8 cellular contexts compared by ENCODE assay signal in the genomic region with DNA sequence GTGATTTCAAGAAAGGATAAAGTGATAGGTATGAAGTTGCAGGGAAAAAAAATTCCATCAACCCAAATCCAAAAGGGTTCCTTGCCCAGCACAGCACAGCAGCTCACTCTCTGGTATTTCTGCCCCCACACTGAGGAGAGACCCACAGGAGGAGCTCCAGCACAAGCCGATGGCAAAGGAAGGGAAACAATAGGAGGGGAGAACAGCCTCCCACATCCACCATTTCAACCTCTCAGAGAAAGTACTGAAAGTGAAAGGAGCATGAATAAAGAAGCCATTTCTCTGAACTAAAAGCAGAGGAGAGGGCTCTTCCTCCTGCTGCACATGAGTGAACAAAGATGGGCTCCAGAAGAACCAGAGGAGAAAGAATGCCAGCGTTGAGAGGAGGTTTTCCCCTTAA. TPM values are rescaled to one million over a fixed set of nuclear protein-coding genes. Genes with fewer than 3 reads are reported as not detected.
DNase-seq lines count a peak whose midpoint lies in the region; ATAC-seq and TF ChIP-seq lines count a peak whose summit lies in the region.

No MANE protein-coding gene starts in this region.

- no peaks in the 10 kb centered on the region for H4K20me1 ChIP-seq in IMR-90 (ENCODE audit: insufficient read depth, low read length)

- H2BK15ac ChIP-seq in IMR-90 (ENCODE audit: low read depth, low read length) = peak overlapping the region; percentile 57; the same call in 2 of the 3 replicates

- H3K4me1 ChIP-seq in IMR-90 (ENCODE audit: control insufficient read depth, insufficient read depth, low read length) (peaks cover 32% of the 10 kb centered on the region), gastrocnemius medialis (peaks cover 0 to 7% of the 10 kb centered on the region in 2 donors)

- intact Hi-C loops in IMR-90 (cut with micrococcal nuclease) (loop anchor here (2.0 to 10.0 kb wide), 2 partner anchors 54 to 128 kb away; no protein-coding TSS in a partner anchor), gastrocnemius medialis (cut with DNase I; ENCODE audit: low total_unique reads) (no loop called here)

- no peaks in the 10 kb centered on the region for H3K9me3 ChIP-seq in IMR-90 (ENCODE audit: control insufficient read depth, insufficient read depth, low read length)
- H3K9me3 ChIP-seq in gastrocnemius medialis = no peaks in the 10 kb centered on the region

- peak overlapping the region; percentile 78; the same call in 1 of the 2 replicates for H3K27ac ChIP-seq in IMR-90 (ENCODE audit: insufficient read depth, low read length)
- H3K27ac ChIP-seq in cingulate gyrus (ENCODE audit: low read depth, low read length) = peak overlapping the region; percentile 30
- no peak overlapping the region for H3K27ac ChIP-seq in gastrocnemius medialis

- H2BK120ac ChIP-seq in IMR-90 (ENCODE audit: low read depth, low read length) = peak overlapping the region; percentile 99

- ATAC-seq in IMR-90 (ENCODE audit: low read depth) (peak; percentile 56), GM18505 (IDR thresholded peaks at IDR 0.05; ENCODE audit: unreplicated experiment) (no peak), gastrocnemius medialis (no peak)

- H3K18ac ChIP-seq in IMR-90 (ENCODE audit: low read depth, low read length) = peak overlapping the region; percentile 96

- H3K27me3 ChIP-seq in IMR-90 (ENCODE audit: control insufficient read depth, insufficient read depth, low read length) (no peaks in the 10 kb centered on the region), gastrocnemius medialis (no peaks in the 10 kb centered on the region)

- POLR2A ChIA-PET in IMR-90 (lab: Charles Lee; ENCODE audit: unreplicated experiment) = no interaction called here

- H3K4me3 ChIP-seq in IMR-90 (ENCODE audit: insufficient read depth, low read depth, low read length) = no peak overlapping the region
- no peak overlapping the region for H3K4me3 ChIP-seq in gastrocnemius medialis

- H3K79me1 ChIP-seq in IMR-90 (ENCODE audit: low read depth in 1 of 2, low read length in 2 of 2) = peaks cover 0 to 22% of the 10 kb centered on the region in 2 experiments; a peak in 2 of 4 replicates

- H4K91ac ChIP-seq in IMR-90 (ENCODE audit: insufficient read depth, low read depth, low read length) = peak overlapping the region; percentile 85

- in situ Hi-C loops in IMR-90 (cut with MboI; ENCODE audit: low sequenced_read_pairs) = no loop called here
- in situ Hi-C loops in gastrocnemius medialis (cut with MboI; ENCODE audit: low sequenced_read_pairs in 4 of 4) = no loop called here

- peak overlapping the region; percentile 71 for H2BK5ac ChIP-seq in IMR-90 (ENCODE audit: low read depth, low read length, poor library complexity, severe bottlenecking)

- peak overlapping the region; percentile 39 for H2AK9ac ChIP-seq in IMR-90 (replicated peaks; ENCODE audit: low read depth, low read length, poor library complexity)

- H3K23ac ChIP-seq in IMR-90 (ENCODE audit: low read depth, low read length) = peak overlapping the region; percentile 62; the same call in 1 of the 2 replicates

- H3K4me2 ChIP-seq in IMR-90 (ENCODE audit: low read depth, low read length) = peak overlapping the region; percentile 79

- peak overlapping the region; percentile 51 for H3K9ac ChIP-seq in IMR-90 (ENCODE audit: low read depth, low read length)

- H3K36me3 ChIP-seq in IMR-90 (ENCODE audit: control insufficient read depth, insufficient read depth, low read length) (no peaks in the 10 kb centered on the region), gastrocnemius medialis (no peaks in the 10 kb centered on the region)

- CTCF ChIA-PET in IMR-90 (lab: Yijun Ruan, JAX) = interaction anchor here (1.0 kb wide), 1 partner anchor 54 kb away, joined by 7 read pairs; no protein-coding TSS in a partner anchor

- H2AFZ ChIP-seq in IMR-90 (replicated peaks; ENCODE audit: low read length, poor library complexity) = peak overlapping the region; percentile 89

- no CpG with 5 or more reads among the region's 2 CpGs for WGBS in IMR-90 (ENCODE audit: extremely low coverage in 2 of 2, insufficient read length in 1 of 2), 2 experiments

- H3K4ac ChIP-seq in IMR-90 (ENCODE audit: low read depth, low read length) = peak overlapping the region; percentile 94

- peak overlapping the region; percentile 27 to 93; a peak in 3 of 4 replicates for H4K8ac ChIP-seq in IMR-90 (ENCODE audit: low read depth in 2 of 2, low read length in 2 of 2)

- no peak for TF ChIP-seq POLR2A in IMR-90 (IDR thresholded peaks at IDR 0.05; ENCODE audit: low read depth, low read length)
- no peak for TF ChIP-seq POLR2A in GM18505 (IDR thresholded peaks at IDR 0.05; ENCODE audit: borderline replicate concordance, extremely low read depth, insufficient read depth, insufficient read length)
- TF ChIP-seq POLR2A in gastrocnemius medialis (IDR thresholded peaks at IDR 0.05) = no peak

- BruUV-seq in IMR-90 (replicated peaks; lab: Mats Ljungman, UMichigan) = no TSS peak

- peaks cover 22% of the 10 kb centered on the region for H3K9me1 ChIP-seq in IMR-90 (ENCODE audit: insufficient read depth, low read length)

- peak overlapping the region; percentile 76 for H3K14ac ChIP-seq in IMR-90 (replicated peaks; ENCODE audit: low read depth, low read length)

- peak overlapping the region; percentile 96 for H4K5ac ChIP-seq in IMR-90 (ENCODE audit: low read depth, low read length)

- peak overlapping the region; percentile 88 for H2BK20ac ChIP-seq in IMR-90 (ENCODE audit: low read depth, low read length)

- H2AK5ac ChIP-seq in IMR-90 (ENCODE audit: low read depth, low read length) = peak overlapping the region; percentile 74

- TF ChIP-seq RAD21 in IMR-90 (IDR thresholded peaks at IDR 0.05; ENCODE audit: low read length) = peak; percentile 64

- peak; percentile 54 for TF ChIP-seq CTCF in IMR-90 (conservative IDR thresholded peaks at IDR 0.05; ENCODE audit: low read depth, low read length)
- peak in 2 of 5 experiments; percentile 7 to 17 for TF ChIP-seq CTCF in gastrocnemius medialis (IDR thresholded peaks at IDR 0.05 in 4 of 5, conservative IDR thresholded peaks at IDR 0.05 in 1 of 5)

- 0 out of 2 replicates have a peak overlapping the region, but pooled peaks have one; percentile 38 for H3K56ac ChIP-seq in IMR-90 (ENCODE audit: extremely low read depth, insufficient read depth, low read length)

- dilution Hi-C loops in IMR-90 (cut with HindIII; ENCODE audit: low sequenced_read_pairs, unreplicated experiment) = no loop called here

- DNase-seq in DMS114 treated with DMSO at 0.1 percent for 48 hours (lab: John Stamatoyannopoulos, UW; ENCODE audit: unreplicated experiment) = peak; percentile 8
- DNase-seq in IMR-90 = peak; percentile 64
- DNase-seq in myocyte (ENCODE audit: low read depth) = peak; percentile 41
- no peak for DNase-seq in HT-29 (ENCODE audit: low spot score)
- DNase-seq in gastrocnemius medialis = no peak
- DNase-seq in stimulated activated naive CD4-positive, alpha-beta T cell treated with Interleukin-2 at 50 U/mL for 16 hours (lab: John Stamatoyannopoulos, UW) = no peak

TF ChIP-seq in IMR-90, 13 proteins besides CTCF, POLR2A, EP300 and RAD21:
- TF ChIP-seq CHD1 (IDR thresholded peaks at IDR 0.05; ENCODE audit: low read depth, low read length) (no peak), SMC3 (IDR thresholded peaks at IDR 0.05; ENCODE audit: low read depth, low read length) (peak; percentile 41; the same call in 1 of the 2 replicates), MAZ (IDR thresholded peaks at IDR 0.05; ENCODE audit: borderline replicate concordance, low read depth, low read length) (peak; percentile 61; the same call in 1 of the 2 replicates), RFX5 (IDR thresholded peaks at IDR 0.05; ENCODE audit: low read depth, low read length) (no peak), CEBPB (IDR thresholded peaks at IDR 0.05; ENCODE audit: low read depth, low read length) (no peak)

RNA-seq across cellular contexts. Expression of a gene that starts 54.9 kb away (rescaled TPM):
- total RNA-seq in IMR-90 (2012; rRNA removed) = 10.8 TPM in 2 replicates
- polyA plus RNA-seq in IMR-90 (2012; rRNA removed) = 12.7 and 14.1 TPM in 2 replicates
- polyA plus RNA-seq in IMR-90 (2012; cell fraction: cytosol; rRNA removed) = 4.5 and 6.0 TPM in 2 replicates
- polyA plus RNA-seq in IMR-90 (2012; cell fraction: nucleus; rRNA removed; ENCODE audit: low replicate concordance) = 31.9 and 56.3 TPM in 2 replicates
- total RNA-seq in myocyte = 8.7 and 9.7 TPM in 2 replicates
- 11.5 TPM for polyA plus RNA-seq in myocyte (2012)
- total RNA-seq in HT-29 (2014; rRNA removed; shearing (Covaris generic)) = 3.0 and 3.2 TPM in 2 replicates
- 1 to 10 TPM; 1.9 to 4.0 (median 3.0) TPM for total RNA-seq in gastrocnemius medialis

Comparison
In these comparisons a context has a peak if more than half of its experiments do, and no peak if none do; other contexts are left out.
1. DNase-seq: peak in DMS114 treated with DMSO at 0.1 percent for 48 hours (single experiment), IMR-90 (single experiment) and myocyte (single experiment); none in HT-29 (single experiment), gastrocnemius medialis (0 of 2) and stimulated activated naive CD4-positive, alpha-beta T cell treated with Interleukin-2 at 50 U/mL for 16 hours (single experiment).
2. H3K27ac ChIP-seq: peak in IMR-90 (single experiment) and cingulate gyrus (single experiment); none in gastrocnemius medialis (0 of 4).